ENCODE assay signal across 14 cellular contexts in the genomic region with DNA sequence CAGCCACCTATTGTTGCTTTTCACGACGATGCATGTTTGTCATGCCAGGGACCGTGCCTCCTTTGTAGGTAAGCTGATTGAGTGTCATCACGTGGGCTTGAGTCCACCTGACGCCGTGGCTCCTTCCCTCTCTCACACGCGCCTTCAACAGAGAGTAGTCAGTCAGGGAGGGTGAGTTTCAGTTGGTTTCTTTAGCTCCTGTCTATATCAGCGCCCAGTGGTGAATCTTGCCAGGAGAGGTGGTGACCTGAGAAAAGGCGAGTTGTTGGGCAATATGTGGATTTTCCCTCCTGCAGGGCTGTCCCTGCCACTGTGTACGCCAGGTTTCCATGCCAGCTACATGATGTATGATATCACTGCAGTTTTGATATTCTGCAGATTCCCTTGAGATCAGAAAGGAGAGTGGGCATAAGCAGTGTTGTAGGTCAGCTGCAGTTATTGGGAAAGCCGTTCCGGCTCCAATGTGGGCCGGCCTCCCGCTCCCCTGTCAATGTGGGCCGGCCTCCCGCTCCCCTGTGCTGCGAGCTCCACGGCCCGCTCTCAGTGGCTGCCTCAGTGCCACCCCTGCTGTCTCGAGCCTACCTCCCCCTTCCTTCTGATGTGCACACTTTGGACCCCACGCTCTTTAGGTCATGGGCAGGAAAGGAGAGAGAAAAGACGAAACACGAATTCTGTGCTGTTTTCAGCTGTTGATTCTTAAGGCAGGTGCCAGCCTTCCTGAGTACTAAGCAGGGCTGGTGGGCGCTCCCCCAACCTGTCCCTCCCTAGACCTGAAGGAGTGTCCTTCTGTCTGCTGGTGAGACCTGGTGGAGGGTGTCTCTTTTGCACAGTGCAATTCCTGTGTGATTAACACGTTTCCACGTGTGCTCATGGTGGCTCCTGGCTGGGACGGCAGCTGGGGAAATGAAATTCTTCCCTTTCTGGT. TPM values are rescaled to one million over a fixed set of nuclear protein-coding genes. Genes with fewer than 3 reads are reported as not detected.
DNase-seq lines count a peak whose midpoint lies in the region; ATAC-seq and TF ChIP-seq lines count a peak whose summit lies in the region.
"Had no signal": no experiment of that assay in that cellular context is flagged by ENCODE, and none has a peak within 500 bp of the region (broad histone marks: within the 10 kb centered on the region; RNA-seq: fewer than 3 reads in every experiment).

No MANE protein-coding gene starts in this region.

- intact Hi-C loops in CD14-positive monocyte (cut with micrococcal nuclease) = no loop called here
- intact Hi-C loops in mammary epithelial cell (cut with micrococcal nuclease) = loop anchor here (2.0 kb wide), 1 partner anchor 454 kb away; no protein-coding TSS in a partner anchor
- intact Hi-C loops in A673 (cut with micrococcal nuclease; ENCODE audit: unreplicated experiment) = no loop called here

- peaks cover 10% of the 10 kb centered on the region for H3K4me1 Mint-ChIP-seq in CD14-positive monocyte
- peaks cover 28% of the 10 kb centered on the region for H3K4me1 Mint-ChIP-seq in HFFc6 (ENCODE audit: low read depth)
- H3K4me1 Mint-ChIP-seq in nephron = peaks cover 19% of the 10 kb centered on the region

- H3K27ac ChIP-seq in mammary epithelial cell (ENCODE audit: insufficient read depth, low read depth, low read length) (no peak overlapping the region), A673 (ENCODE audit: low read depth, low read length, poor library complexity, severe bottlenecking) (no peak overlapping the region)
- H3K27ac ChIP-seq: foreskin keratinocyte, WERI-Rb-1 had no signal

- H3K9me3 Mint-ChIP-seq in CD14-positive monocyte = peaks cover 0 to 3% (median 0%) of the 10 kb centered on the region in 7 donors
- no peaks in the 10 kb centered on the region for H3K9me3 Mint-ChIP-seq in HFFc6
- H3K9me3 Mint-ChIP-seq in nephron = no peaks in the 10 kb centered on the region

- H3K27me3 ChIP-seq in mammary epithelial cell (ENCODE audit: insufficient read depth, low read length) (no peaks in the 10 kb centered on the region), A673 (replicated peaks; ENCODE audit: insufficient read depth, low read depth, low read length, poor library complexity) (no peaks in the 10 kb centered on the region)
- H3K27me3 ChIP-seq: foreskin keratinocyte had no signal

- no peak overlapping the region for H3K9ac ChIP-seq in mammary epithelial cell (ENCODE audit: insufficient read depth, low read length)

- H3K4me2 ChIP-seq in mammary epithelial cell (ENCODE audit: insufficient read depth, low read depth, low read length) = no peak overlapping the region

- 79% methylated on average over 11 of the region's 28 CpGs for WGBS in mammary epithelial cell (ENCODE audit: low coverage, missing lambda C conversion rate)

- H3K79me2 ChIP-seq in mammary epithelial cell (ENCODE audit: insufficient read depth, low read length) = peaks cover 8% of the 10 kb centered on the region

- DNase-seq in CD14-positive monocyte (ENCODE audit: low spot score) (no peak), HFFc6 (no peak), mammary epithelial cell (no peak), NCI-H2081 treated with DMSO at 0.1 percent for 48 hours (lab: John Stamatoyannopoulos, UW) (no peak), A673 (ENCODE audit: low spot score) (no peak)
- DNase-seq: CD4-positive, alpha-beta memory T cell; effector CD4-positive, alpha-beta T cell; foreskin keratinocyte; NCI-H226; WERI-Rb-1 had no signal

- H3K36me3 Mint-ChIP-seq in CD14-positive monocyte = peaks cover 73 to 81% of the 10 kb centered on the region in 2 donors
- H3K36me3 Mint-ChIP-seq in HFFc6 (ENCODE audit: low read depth) = no peaks in the 10 kb centered on the region; the same call in 1 of the 2 replicates
- peaks cover 39% of the 10 kb centered on the region for H3K36me3 Mint-ChIP-seq in nephron (ENCODE audit: low read depth)

- ATAC-seq in HG03571 (IDR thresholded peaks at IDR 0.05; ENCODE audit: unreplicated experiment) = no peak
- ATAC-seq in GM21786 (IDR thresholded peaks at IDR 0.05; ENCODE audit: unreplicated experiment) = no peak

- dilution Hi-C loops in mammary epithelial cell (cut with HindIII; ENCODE audit: low sequenced_read_pairs) = no loop called here

- BruUV-seq in mammary epithelial cell (replicated peaks; lab: Mats Ljungman, UMichigan) (no TSS peak), A673 (replicated peaks; lab: Mats Ljungman, UMichigan) (no TSS peak)

- in situ Hi-C loops in mammary epithelial cell (cut with MboI; ENCODE audit: low sequenced_read_pairs in 2 of 2) = no loop called here

- POLR2A ChIA-PET in A673 (lab: Charles Lee; ENCODE audit: low non-redundant PET) = no interaction called here

- H3K4me3 ChIP-seq in mammary epithelial cell (replicated peaks in 1 of 3; ENCODE audit: insufficient read depth in 1 of 3, low read depth in 2 of 3, low read length in 3 of 3) (no peak overlapping the region), A673 (ENCODE audit: low read depth, low read length, poor library complexity, severe bottlenecking) (no peak overlapping the region)

- H3K9me3 ChIP-seq in mammary epithelial cell (replicated peaks; ENCODE audit: insufficient read depth, low read length) (no peaks in the 10 kb centered on the region), A673 (ENCODE audit: low read depth, low read length, poor library complexity, severe bottlenecking) (no peaks in the 10 kb centered on the region)

- H4K20me1 ChIP-seq in mammary epithelial cell (ENCODE audit: insufficient read depth, low read length) = no peaks in the 10 kb centered on the region

- peaks cover 0 to 3% (median 0%) of the 10 kb centered on the region in 3 donors for H3K27me3 Mint-ChIP-seq in CD14-positive monocyte (ENCODE audit: low read depth in 3 of 3)
- peaks cover 2% of the 10 kb centered on the region; the same call in 1 of the 2 replicates for H3K27me3 Mint-ChIP-seq in HFFc6 (ENCODE audit: insufficient read depth)
- H3K27me3 Mint-ChIP-seq in nephron (ENCODE audit: low read depth) = no peaks in the 10 kb centered on the region
- H3K27me3 Mint-ChIP-seq: CD4-positive, alpha-beta memory T cell had no signal

- peak overlapping the region; percentile 26 for H2AFZ ChIP-seq in mammary epithelial cell (ENCODE audit: low read depth, low read length)

- no peak overlapping the region for H3K4me3 Mint-ChIP-seq in CD14-positive monocyte
- H3K4me3 Mint-ChIP-seq in HFFc6 = no peak overlapping the region
- H3K4me3 Mint-ChIP-seq in nephron = no peak overlapping the region
- H3K4me3 Mint-ChIP-seq: CD4-positive, alpha-beta memory T cell had no signal

- H3K4me1 ChIP-seq in mammary epithelial cell (ENCODE audit: insufficient read depth, low read length) (no peaks in the 10 kb centered on the region), A673 (ENCODE audit: insufficient read depth, low read length, poor library complexity, severe bottlenecking) (no peaks in the 10 kb centered on the region)
- H3K4me1 ChIP-seq: foreskin keratinocyte had no signal

- CTCF ChIA-PET in mammary epithelial cell (lab: Charles Lee; ENCODE audit: low non-redundant PET) = no interaction called here
- CTCF ChIA-PET in A673 (lab: Charles Lee) = no interaction called here

- H3K27ac Mint-ChIP-seq in CD14-positive monocyte (peak overlapping the region in 5 of 7 donors; percentile 24 to 89 (median 53)), HFFc6 (peak overlapping the region; percentile 61; the same call in 1 of the 2 replicates), nephron (peak overlapping the region in 2 of 3 experiments; percentile 9 to 23)
- H3K27ac Mint-ChIP-seq: CD4-positive, alpha-beta memory T cell had no signal

- TF ChIP-seq CTCF in CD14-positive monocyte (IDR thresholded peaks at IDR 0.05) = no peak
- no peak for TF ChIP-seq CTCF in HFFc6 (IDR thresholded peaks at IDR 0.05)
- TF ChIP-seq CTCF in mammary epithelial cell (conservative IDR thresholded peaks at IDR 0.05 in 1 of 2, IDR thresholded peaks at IDR 0.05 in 1 of 2; ENCODE audit: extremely low read depth in 1 of 2, insufficient read depth in 1 of 2, low read depth in 1 of 2, low read length in 2 of 2) = no peak
- TF ChIP-seq CTCF in nephron (IDR thresholded peaks at IDR 0.05; ENCODE audit: unreplicated experiment in 3 of 3) = no peak
- TF ChIP-seq CTCF in A673 (conservative IDR thresholded peaks at IDR 0.05; ENCODE audit: low read depth, low read length) = no peak

- no peaks in the 10 kb centered on the region for H3K36me3 ChIP-seq in mammary epithelial cell (ENCODE audit: insufficient read depth, low read length)
- no peaks in the 10 kb centered on the region for H3K36me3 ChIP-seq in A673 (ENCODE audit: insufficient read depth, low read length, poor library complexity, severe bottlenecking)
- H3K36me3 ChIP-seq: WERI-Rb-1 had no signal

RNA-seq across cellular contexts. Expression of gene BANP, which starts 31.5 kb away (rescaled TPM):
- polyA plus RNA-seq in CD14-positive monocyte (10 to 100 TPM; 10.1 to 11.7 TPM), mammary epithelial cell (15.3 TPM)
- total RNA-seq in HFFc6 (2021; fragmentation: NEBNext Ultra II Directional; extraction: Animal tissue kit (Norgen Biotek cat#: 25700)) = 10 to 100 TPM; 15.6 to 19.0 (median 16.2) TPM
- total RNA-seq in mammary epithelial cell (10 to 100 TPM; 12.5 to 18.8 TPM), A673 (2021) (35.2 and 44.3 TPM in 2 replicates)
- 23.3 TPM for polyA minus RNA-seq in mammary epithelial cell

RNA-seq across cellular contexts. Expression of gene CA5A, which starts 46.4 kb away (rescaled TPM):
- not detected for polyA plus RNA-seq in CD14-positive monocyte
- total RNA-seq in HFFc6 (2021; fragmentation: NEBNext Ultra II Directional; extraction: Animal tissue kit (Norgen Biotek cat#: 25700)) = not detected
- total RNA-seq in mammary epithelial cell = not detected
- polyA plus RNA-seq in mammary epithelial cell = not detected
- not detected for polyA minus RNA-seq in mammary epithelial cell
- not detected in 2 replicates for total RNA-seq in A673 (2021)
- total RNA-seq: CD4-positive, alpha-beta memory T cell; foreskin keratinocyte; ureter had no signal
- polyA plus RNA-seq: CD4-positive, alpha-beta memory T cell; foreskin keratinocyte had no signal
